Comparison of ENCODE assay signal across 1 cellular context in genomic region chr14:26286806-26287205, GRCh38.
TF ChIP-seq lines count a peak whose summit lies in the region.

No MANE protein-coding gene starts in this region.

TF ChIP-seq in K562, 482 proteins besides CTCF, POLR2A, EP300 and RAD21:
- no peak for TF ChIP-seq USF1 (CRISPR knock-in tag; IDR thresholded peaks at IDR 0.05)
- no peak for TF ChIP-seq ZNF699 (CRISPR knock-in tag; IDR thresholded peaks at IDR 0.05; ENCODE audit: insufficient replicate concordance)
- no peak for TF ChIP-seq RBM39 (optimal IDR thresholded peaks at IDR 0.05; ENCODE audit: low read depth, low read length)
